9 cellular contexts compared by ENCODE assay signal in the genomic region with DNA sequence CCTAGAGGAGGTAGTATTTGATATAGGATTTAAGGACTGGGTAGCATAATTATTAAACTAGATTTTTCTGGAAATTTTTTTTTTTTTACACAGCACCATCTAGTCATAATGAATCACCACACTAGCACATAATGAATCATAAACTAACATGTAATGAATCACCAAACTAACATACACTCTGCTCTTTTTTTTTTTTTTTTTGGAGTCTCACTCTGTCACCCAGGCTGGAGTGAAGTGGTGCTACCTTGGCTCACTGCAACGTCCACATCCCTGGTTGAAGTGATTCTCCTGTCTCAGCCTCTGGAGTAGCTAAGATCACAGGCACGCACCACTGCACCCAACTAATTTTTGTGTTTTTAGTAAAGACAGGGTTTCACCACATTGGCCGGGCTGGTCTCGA.
DNase-seq lines count a peak whose midpoint lies in the region; ATAC-seq, FAIRE-seq and TF ChIP-seq lines count a peak whose summit lies in the region.
"Had no signal": no experiment of that assay in that cellular context is flagged by ENCODE, and none has a peak within 500 bp of the region (broad histone marks: within the 10 kb centered on the region; RNA-seq: fewer than 3 reads in every experiment).

No MANE protein-coding gene starts in this region.

- no peaks in the 10 kb centered on the region; a peak in 1 of 5 replicates for H3K4me1 ChIP-seq in K562 (replicated peaks in 1 of 2; ENCODE audit: control insufficient read depth in 2 of 2, insufficient read depth in 2 of 2, low read length in 2 of 2)

- no peak overlapping the region for H3K9ac ChIP-seq in K562 (ENCODE audit: insufficient read depth in 1 of 2, low read depth in 2 of 2, low read length in 2 of 2)

- no peaks in the 10 kb centered on the region for H4K20me1 ChIP-seq in K562 (replicated peaks; ENCODE audit: control insufficient read depth, insufficient read depth, low read length)

- no peaks in the 10 kb centered on the region for H3K27me3 ChIP-seq in K562 (ENCODE audit: control insufficient read depth in 2 of 2, insufficient read depth in 2 of 2, low read length in 2 of 2)

- ATAC-seq in HG03159 (IDR thresholded peaks at IDR 0.05; ENCODE audit: unreplicated experiment), result peak; percentile 35
- peak; percentile 23; the same call in 1 of the 3 replicates for ATAC-seq in K562
- no peak for ATAC-seq in GM21825 (IDR thresholded peaks at IDR 0.05; ENCODE audit: unreplicated experiment)
- no peak for ATAC-seq in naive thymus-derived CD8-positive, alpha-beta T cell

- no peak for TF ChIP-seq EP300 in K562 (IDR thresholded peaks at IDR 0.05; ENCODE audit: low read length)

- CTCF ChIA-PET in activated CD4-positive, alpha-beta T cell treated with anti-CD3 and anti-CD28 coated beads, Interleukin-2, amount 10 ng/mL, durations not matched to agents 7 days and 5 days (lab: Charles Lee), result no interaction called here
- CTCF ChIA-PET in K562 (lab: Yijun Ruan, JAX; ENCODE audit: low intra/inter-chr PET ratio), result no interaction called here

- POLR2A ChIA-PET in activated CD4-positive, alpha-beta T cell treated with anti-CD3 and anti-CD28 coated beads, Interleukin-2, amount 10 ng/mL, durations not matched to agents 7 days and 5 days (lab: Charles Lee), result interaction anchor here (0.6 kb wide), 1 partner anchor 10 kb away, joined by 4 read pairs; no protein-coding TSS in a partner anchor
- POLR2A ChIA-PET in K562 (lab: Yijun Ruan, JAX), result interaction anchor here (0.8 kb wide), 1 partner anchor 207 kb away, joined by 3 read pairs; no protein-coding TSS in a partner anchor
- POLR2A ChIA-PET in naive thymus-derived CD8-positive, alpha-beta T cell (lab: Charles Lee), result no interaction called here

- peaks cover 6% of the 10 kb centered on the region for H3K9me3 Mint-ChIP-seq in activated CD4-positive, alpha-beta T cell treated with anti-CD3 and anti-CD28 coated beads, Interleukin-2, amount 10 ng/mL, durations not matched to agents 7 days and 5 days
- H3K9me3 Mint-ChIP-seq in naive thymus-derived CD8-positive, alpha-beta T cell, result no peaks in the 10 kb centered on the region

- no peak overlapping the region for H2AFZ ChIP-seq in K562 (ENCODE audit: low read depth, low read length)

- H3K9me1 ChIP-seq in K562 (ENCODE audit: control insufficient read depth, insufficient read depth, low read length), result no peaks in the 10 kb centered on the region

- H3K4me3 Mint-ChIP-seq in activated CD4-positive, alpha-beta T cell treated with anti-CD3 and anti-CD28 coated beads, Interleukin-2, amount 10 ng/mL, durations not matched to agents 7 days and 5 days, result no peak overlapping the region
- H3K4me3 Mint-ChIP-seq in naive thymus-derived CD8-positive, alpha-beta T cell, result no peak overlapping the region

- no peak overlapping the region for H3K4me3 ChIP-seq in K562

- no TSS peak for BruUV-seq in K562 (replicated peaks; lab: Mats Ljungman, UMichigan)

- intact Hi-C loops in K562 (cut with micrococcal nuclease), result no loop called here

- H3K4me1 Mint-ChIP-seq in activated CD4-positive, alpha-beta T cell treated with anti-CD3 and anti-CD28 coated beads, Interleukin-2, amount 10 ng/mL, durations not matched to agents 7 days and 5 days, result peaks cover 10% of the 10 kb centered on the region
- peaks cover 0 to 6% (median 2%) of the 10 kb centered on the region in 4 donors for H3K4me1 Mint-ChIP-seq in naive thymus-derived CD8-positive, alpha-beta T cell

- H3K27ac Mint-ChIP-seq in activated CD4-positive, alpha-beta T cell treated with anti-CD3 and anti-CD28 coated beads, Interleukin-2, amount 10 ng/mL, durations not matched to agents 7 days and 5 days, result no peak overlapping the region
- no peak overlapping the region for H3K27ac Mint-ChIP-seq in naive thymus-derived CD8-positive, alpha-beta T cell

- H3K9me3 ChIP-seq in K562 (replicated peaks; ENCODE audit: control insufficient read depth, insufficient read depth, low read depth, low read length), result no peaks in the 10 kb centered on the region

- H3K27me3 Mint-ChIP-seq in activated CD4-positive, alpha-beta T cell treated with anti-CD3 and anti-CD28 coated beads, Interleukin-2, amount 10 ng/mL, durations not matched to agents 7 days and 5 days, result no peaks in the 10 kb centered on the region
- H3K27me3 Mint-ChIP-seq in naive thymus-derived CD8-positive, alpha-beta T cell, result no peaks in the 10 kb centered on the region

- WGBS in K562 (ENCODE audit: insufficient coverage, low coverage, missing lambda C conversion rate), result 44% methylated on average over 4 of the region's 4 CpGs

- H3K4me2 ChIP-seq in K562 (ENCODE audit: insufficient read depth, low read length), result no peak overlapping the region

- DNase-seq in activated CD4-positive, alpha-beta T cell treated with anti-CD3 and anti-CD28 coated beads for 48 hours, result peak; percentile 10
- DNase-seq in activated CD4-positive, alpha-beta T cell treated with anti-CD3 and anti-CD28 coated beads, Interleukin-2, amount 10 ng/mL, durations not matched to agents 7 days and 5 days, result no peak
- DNase-seq in K562 (ENCODE audit: extremely low read depth in 1 of 4, low spot score in 3 of 4), result no peak
- peak; percentile 29 for DNase-seq in stimulated activated CD8-positive, alpha-beta memory T cell treated with anti-CD3 and anti-CD28 coated beads, Interleukin-4, amount 100 ng/mL, for 48 hours
- DNase-seq in activated effector memory CD4-positive, alpha-beta T cell treated with Interleukin-2 at 50 U/mL for 16 hours, result no peak
- DNase-seq in naive thymus-derived CD8-positive, alpha-beta T cell, result no peak
- DNase-seq: KG1 had no signal

- H3K27ac ChIP-seq in K562 (ENCODE audit: extremely low read depth, low read depth, low read length), result no peak overlapping the region

- no peak for TF ChIP-seq POLR2A in K562 (conservative IDR thresholded peaks at IDR 0.05)

- TF ChIP-seq RAD21 in K562 (CRISPR knock-in tag; conservative IDR thresholded peaks at IDR 0.05 in 1 of 2, IDR thresholded peaks at IDR 0.05 in 1 of 2), result no peak

- FAIRE-seq in K562 (lab: Jason Lieb, UNC), result peak; percentile 26

- in situ Hi-C loops in K562 (cut with MboI), result no loop called here

- H3K36me3 Mint-ChIP-seq in activated CD4-positive, alpha-beta T cell treated with anti-CD3 and anti-CD28 coated beads, Interleukin-2, amount 10 ng/mL, durations not matched to agents 7 days and 5 days (ENCODE audit: low read depth), result peaks cover 6% of the 10 kb centered on the region
- H3K36me3 Mint-ChIP-seq in naive thymus-derived CD8-positive, alpha-beta T cell, result no peaks in the 10 kb centered on the region

- H3K36me3 ChIP-seq in K562 (ENCODE audit: control insufficient read depth, insufficient read depth, low read length), result no peaks in the 10 kb centered on the region; the same call in 2 of the 3 replicates

- H3K79me2 ChIP-seq in K562 (ENCODE audit: control insufficient read depth, insufficient read depth, low read length), result no peaks in the 10 kb centered on the region

- TF ChIP-seq CTCF in K562 (IDR thresholded peaks at IDR 0.05 in 2 of 3, conservative IDR thresholded peaks at IDR 0.05 in 1 of 3; ENCODE audit: insufficient read depth in 2 of 3, low read depth in 1 of 3, low read length in 3 of 3), result no peak

TF ChIP-seq in K562, 482 proteins besides CTCF, POLR2A, EP300 and RAD21:
- TF ChIP-seq FOSL1 (tag; conservative IDR thresholded peaks at IDR 0.05) (peak; percentile 87), HEY1 (CRISPR knock-in tag; IDR thresholded peaks at IDR 0.05; ENCODE audit: borderline replicate concordance) (no peak), DLX4 (CRISPR knock-in tag; IDR thresholded peaks at IDR 0.05) (no peak)
- TF ChIP-seq, protein P1, sequence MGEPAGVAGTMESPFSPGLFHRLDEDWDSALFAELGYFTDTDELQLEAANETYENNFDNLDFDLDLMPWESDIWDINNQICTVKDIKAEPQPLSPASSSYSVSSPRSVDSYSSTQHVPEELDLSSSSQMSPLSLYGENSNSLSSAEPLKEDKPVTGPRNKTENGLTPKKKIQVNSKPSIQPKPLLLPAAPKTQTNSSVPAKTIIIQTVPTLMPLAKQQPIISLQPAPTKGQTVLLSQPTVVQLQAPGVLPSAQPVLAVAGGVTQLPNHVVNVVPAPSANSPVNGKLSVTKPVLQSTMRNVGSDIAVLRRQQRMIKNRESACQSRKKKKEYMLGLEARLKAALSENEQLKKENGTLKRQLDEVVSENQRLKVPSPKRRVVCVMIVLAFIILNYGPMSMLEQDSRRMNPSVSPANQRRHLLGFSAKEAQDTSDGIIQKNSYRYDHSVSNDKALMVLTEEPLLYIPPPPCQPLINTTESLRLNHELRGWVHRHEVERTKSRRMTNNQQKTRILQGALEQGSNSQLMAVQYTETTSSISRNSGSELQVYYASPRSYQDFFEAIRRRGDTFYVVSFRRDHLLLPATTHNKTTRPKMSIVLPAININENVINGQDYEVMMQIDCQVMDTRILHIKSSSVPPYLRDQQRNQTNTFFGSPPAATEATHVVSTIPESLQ (CRISPR knock-in tag; IDR thresholded peaks at IDR 0.05), result no peak
- TF ChIP-seq, protein P2, sequence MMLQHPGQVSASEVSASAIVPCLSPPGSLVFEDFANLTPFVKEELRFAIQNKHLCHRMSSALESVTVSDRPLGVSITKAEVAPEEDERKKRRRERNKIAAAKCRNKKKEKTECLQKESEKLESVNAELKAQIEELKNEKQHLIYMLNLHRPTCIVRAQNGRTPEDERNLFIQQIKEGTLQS (IDR thresholded peaks at IDR 0.05), result peak; percentile 43; the same call in 1 of the 2 replicates
- TF ChIP-seq, protein P2 (CRISPR knock-in tag; conservative IDR thresholded peaks at IDR 0.05), result no peak

Comparison
In these comparisons a context has a peak if more than half of its experiments do, and no peak if none do; other contexts are left out.
1. DNase-seq: peak in activated CD4-positive, alpha-beta T cell treated with anti-CD3 and anti-CD28 coated beads for 48 hours (single experiment) and stimulated activated CD8-positive, alpha-beta memory T cell treated with anti-CD3 and anti-CD28 coated beads, Interleukin-4, amount 100 ng/mL, for 48 hours (single experiment); none in activated CD4-positive, alpha-beta T cell treated with anti-CD3 and anti-CD28 coated beads, Interleukin-2, amount 10 ng/mL, durations not matched to agents 7 days and 5 days (single experiment), K562 (0 of 4), activated effector memory CD4-positive, alpha-beta T cell treated with Interleukin-2 at 50 U/mL for 16 hours (single experiment) and naive thymus-derived CD8-positive, alpha-beta T cell (0 of 10).
2. ATAC-seq: peak in HG03159 (single experiment) and K562 (single experiment); none in GM21825 (single experiment) and naive thymus-derived CD8-positive, alpha-beta T cell (0 of 2).